Comparison of ENCODE assay signal across 1 cellular context in genomic region chr17:75873587-75874322, GRCh38.
TF ChIP-seq lines count a peak whose summit lies in the region.

No MANE protein-coding gene starts in this region.

TF ChIP-seq in GM23338, 12 proteins besides CTCF, POLR2A, EP300 and RAD21 (continued from another document):
- TF ChIP-seq ZNF462 (CRISPR knock-in tag; IDR thresholded peaks at IDR 0.05) (no peak), JUNB (IDR thresholded peaks at IDR 0.05; ENCODE audit: unreplicated experiment) (no peak)
